ENCODE assay signal across 11 cellular contexts in genomic region chr16:85017151-85017550, GRCh38. TPM values are rescaled to one million over a fixed set of nuclear protein-coding genes. Genes with fewer than 3 reads are reported as not detected.
DNase-seq lines count a peak whose midpoint lies in the region; ATAC-seq, FAIRE-seq and TF ChIP-seq lines count a peak whose summit lies in the region.
"Had no signal": no experiment of that assay in that cellular context is flagged by ENCODE, and none has a peak within 500 bp of the region (broad histone marks: within the 10 kb centered on the region; RNA-seq: fewer than 3 reads in every experiment).

No MANE protein-coding gene starts in this region.

- intact Hi-C loops in left lung (cut with DNase I), result no loop called here

- ATAC-seq in HG02798 (IDR thresholded peaks at IDR 0.05; ENCODE audit: poor library complexity, unreplicated experiment) (peak; percentile 71), left lung (peak; percentile 27)

- H3K27me3 ChIP-seq in left lung (no peaks in the 10 kb centered on the region), HAP-1 (ENCODE audit: low read depth) (peaks cover 13% of the 10 kb centered on the region)
- H3K27me3 ChIP-seq: SJSA1 had no signal

- H3K9me3 ChIP-seq in left lung, result no peaks in the 10 kb centered on the region
- no peaks in the 10 kb centered on the region for H3K9me3 ChIP-seq in HAP-1
- H3K9me3 ChIP-seq: SJSA1 had no signal

- no peak for TF ChIP-seq POLR2A in GM12891 (IDR thresholded peaks at IDR 0.05; ENCODE audit: low read depth, low read length)

- FAIRE-seq in GM12891 (lab: Jason Lieb, UNC), result no peak
- FAIRE-seq: keratinocyte had no signal

- no peak for TF ChIP-seq CTCF in left lung (IDR thresholded peaks at IDR 0.05)

- H3K36me3 ChIP-seq in left lung (no peaks in the 10 kb centered on the region), HAP-1 (replicated peaks) (no peaks in the 10 kb centered on the region)
- H3K36me3 ChIP-seq: SJSA1 had no signal

- in situ Hi-C loops in HAP-1 (cut with MboI; ENCODE audit: low sequenced_read_pairs), result no loop called here

- no peak overlapping the region for H3K4me3 ChIP-seq in left lung
- no peak overlapping the region for H3K4me3 ChIP-seq in HAP-1
- H3K4me3 ChIP-seq: SJSA1 had no signal

- peak overlapping the region; percentile 45 to 78 for H3K27ac ChIP-seq in left lung
- H3K27ac ChIP-seq: SJSA1 had no signal

- H3K4me1 ChIP-seq in left lung, result peaks cover 0 to 35% of the 10 kb centered on the region in 2 donors
- no peaks in the 10 kb centered on the region for H3K4me1 ChIP-seq in HAP-1

- DNase-seq in GM12891 (ENCODE audit: insufficient read length, low spot score) (no peak), SKM-1 (lab: John Stamatoyannopoulos, UW; ENCODE audit: unreplicated experiment) (peak; percentile 66), left lung (peak in 1 of 2 donors; percentile 60), NCI-H187 treated with DMSO at 0.1 percent for 48 hours (lab: John Stamatoyannopoulos, UW) (no peak), HAP-1 (ENCODE audit: low spot score in 2 of 2) (no peak), HuH-7.5 (ENCODE audit: low spot score) (no peak), SHP77 (lab: John Stamatoyannopoulos, UW) (no peak)
- DNase-seq: NCI-H187 had no signal

TF ChIP-seq in GM12891, 5 proteins besides CTCF, POLR2A, EP300 and RAD21:
- TF ChIP-seq POU2F2 (IDR thresholded peaks at IDR 0.05; ENCODE audit: low read depth, low read length), result no peak
- no peak for TF ChIP-seq TAF1 (IDR thresholded peaks at IDR 0.05; ENCODE audit: low read depth, low read length)
- peak; percentile 5; the same call in 1 of the 2 replicates for TF ChIP-seq SPI1 (IDR thresholded peaks at IDR 0.05; ENCODE audit: low read depth, low read length)
- TF ChIP-seq POLR2AphosphoS5 (IDR thresholded peaks at IDR 0.05; ENCODE audit: low read depth, low read length), result no peak
- TF ChIP-seq PAX5 (IDR thresholded peaks at IDR 0.05; ENCODE audit: insufficient read depth, low read length, severe bottlenecking), result no peak

RNA-seq across cellular contexts. Expression of gene ZDHHC7, which starts 5.8 kb away (rescaled TPM):
- polyA plus RNA-seq in GM12891 (2012; ENCODE audit: low read depth, missing spikeins), result 16.1 TPM
- total RNA-seq in left lung, result 10 to 100 TPM; 69.8 to 82.3 TPM

RNA-seq across cellular contexts. Expression of gene KIAA0513, which starts 10.4 kb away (rescaled TPM):
- polyA plus RNA-seq in GM12891 (2012; ENCODE audit: low read depth, missing spikeins), result 7.1 TPM
- total RNA-seq in left lung, result 10 to 100 TPM; 22.6 to 31.7 TPM
